Comparison of ENCODE assay signal across 1 cellular context in the genomic region with DNA sequence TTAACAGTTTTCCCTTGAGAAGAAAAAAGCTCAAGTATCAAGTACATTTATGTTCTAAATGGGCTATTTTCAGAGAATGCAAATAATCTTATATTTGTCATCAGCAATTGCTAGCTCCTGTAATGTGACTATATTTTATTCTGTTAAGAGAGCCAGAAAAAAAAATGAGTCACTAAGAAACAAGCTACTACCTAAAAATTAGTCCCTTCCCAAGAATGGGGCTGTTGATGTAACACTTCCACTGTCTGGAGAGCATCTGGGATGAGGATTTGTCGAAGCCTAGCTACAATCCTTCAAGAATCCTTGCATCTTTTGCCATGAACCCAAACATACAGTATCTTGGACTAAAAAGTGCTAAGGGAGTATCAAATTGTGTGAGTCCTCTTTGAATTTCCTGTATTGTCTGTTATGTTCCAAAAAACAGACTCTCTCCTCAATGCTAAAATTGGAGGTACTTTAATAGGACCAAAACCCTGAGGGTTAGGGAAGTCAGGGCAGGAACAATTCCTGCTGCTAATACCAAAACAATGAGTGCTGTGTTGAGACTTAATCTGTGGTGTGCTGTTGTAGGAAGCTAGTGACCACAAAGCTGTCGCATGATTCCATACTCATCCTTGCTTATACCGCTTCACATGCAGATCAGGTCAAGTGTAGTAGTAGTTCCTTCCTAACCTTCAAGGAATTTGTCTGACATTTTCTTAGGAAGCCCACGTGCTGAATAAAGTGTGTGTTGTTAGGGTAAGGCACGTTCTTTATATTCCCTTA.
TF ChIP-seq lines count a peak whose summit lies in the region.

No MANE protein-coding gene starts in this region.

TF ChIP-seq in IMR-90, 13 proteins besides CTCF, POLR2A, EP300 and RAD21 (continued from another document):
- TF ChIP-seq ELK1 (IDR thresholded peaks at IDR 0.05; ENCODE audit: borderline replicate concordance, low read depth, low read length) (no peak), RFX5 (IDR thresholded peaks at IDR 0.05; ENCODE audit: low read depth, low read length) (no peak), SMC3 (IDR thresholded peaks at IDR 0.05; ENCODE audit: low read depth, low read length) (no peak), MAFK (IDR thresholded peaks at IDR 0.05; ENCODE audit: low read depth, low read length) (no peak), RCOR1 (IDR thresholded peaks at IDR 0.05; ENCODE audit: insufficient replicate concordance, low read length) (no peak), FOS (IDR thresholded peaks at IDR 0.05; ENCODE audit: low read depth, low read length) (no peak), NFE2L2 (IDR thresholded peaks at IDR 0.05; ENCODE audit: low read depth, low read length) (no peak), CHD1 (IDR thresholded peaks at IDR 0.05; ENCODE audit: low read depth, low read length) (no peak), CEBPB (IDR thresholded peaks at IDR 0.05; ENCODE audit: low read depth, low read length) (no peak)
- TF ChIP-seq, protein P1, sequence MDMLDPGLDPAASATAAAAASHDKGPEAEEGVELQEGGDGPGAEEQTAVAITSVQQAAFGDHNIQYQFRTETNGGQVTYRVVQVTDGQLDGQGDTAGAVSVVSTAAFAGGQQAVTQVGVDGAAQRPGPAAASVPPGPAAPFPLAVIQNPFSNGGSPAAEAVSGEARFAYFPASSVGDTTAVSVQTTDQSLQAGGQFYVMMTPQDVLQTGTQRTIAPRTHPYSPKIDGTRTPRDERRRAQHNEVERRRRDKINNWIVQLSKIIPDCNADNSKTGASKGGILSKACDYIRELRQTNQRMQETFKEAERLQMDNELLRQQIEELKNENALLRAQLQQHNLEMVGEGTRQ (IDR thresholded peaks at IDR 0.05; ENCODE audit: low read depth, low read length): no peak
TF ChIP-seq in IMR-90: peak in this region for 0.
